ENCODE assay signal across 27 cellular contexts in the genomic region with DNA sequence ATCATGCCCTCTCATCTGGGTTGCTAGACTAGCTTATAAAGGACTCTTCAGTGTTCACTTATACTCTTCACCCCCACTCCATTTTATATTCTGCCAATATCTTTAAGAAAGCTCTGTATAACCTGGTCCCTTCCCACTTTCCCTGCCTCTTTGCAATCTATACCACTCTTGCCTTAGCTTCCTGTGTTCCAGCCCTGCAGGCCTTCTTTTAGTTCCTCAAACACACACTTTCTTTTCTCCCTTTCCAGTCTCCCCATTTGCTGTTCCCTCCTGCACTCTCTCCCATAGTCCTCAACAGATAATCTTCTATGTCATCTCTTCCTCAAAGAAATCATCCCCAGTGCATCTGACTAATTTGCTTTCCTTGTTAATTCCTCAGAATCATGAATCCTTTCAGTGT. TPM values are rescaled to one million over a fixed set of nuclear protein-coding genes. Genes with fewer than 3 reads are reported as not detected.
"Had no signal": no experiment of that assay in that cellular context is flagged by ENCODE, and none has a peak within 500 bp of the region (broad histone marks: within the 10 kb centered on the region; RNA-seq: fewer than 3 reads in every experiment).

No MANE protein-coding gene starts in this region.

- H3K27ac ChIP-seq: coronary artery, lower lobe of right lung, ovary, psoas muscle, sigmoid colon, suprapubic skin, tibial artery had no signal

- H3K4me3 ChIP-seq: coronary artery, lower lobe of right lung, ovary, psoas muscle, sigmoid colon, suprapubic skin, tibial artery had no signal

- H3K36me3 ChIP-seq: lower lobe of right lung, ovary, sigmoid colon, suprapubic skin, tibial artery had no signal

- H3K4me1 Mint-ChIP-seq: immature natural killer cell; naive thymus-derived CD8-positive, alpha-beta T cell; stimulated activated effector memory CD8-positive, alpha-beta T cell treated with anti-CD3 and anti-CD28 coated beads, Interleukin-12 subunit alpha, Interleukin-12 subunit beta, amount 100 ng/mL, for 72 hours had no signal

- DNase-seq: dermis blood vessel endothelial cell; effector memory CD4-positive, alpha-beta T cell; erythroblast; hypothalamus; immature natural killer cell; islet precursor cell; kidney glomerular epithelial cell; left colon; left ventricle myocardium superior; lower lobe of right lung; naive thymus-derived CD8-positive, alpha-beta T cell; nephron progenitor cell; ovary; posterior cingulate gyrus; psoas muscle; right cardiac atrium; sigmoid colon; stimulated activated CD4-positive, alpha-beta T cell treated with anti-CD3 and anti-CD28 coated beads, Interleukin-2, amount 100 ng/mL, for 24 hours; stimulated activated CD4-positive, alpha-beta T cell treated with anti-CD3 and anti-CD28 coated beads, Interleukin-4, amount 100 ng/mL, for 24 hours; stimulated activated naive CD8-positive, alpha-beta T cell treated with anti-CD3 and anti-CD28 coated beads, Interleukin-15, Interleukin-2, amounts not matched to agents 100 U/mL and 50 U/mL, for 24 hours; tibial artery had no signal

- H3K9me3 Mint-ChIP-seq: immature natural killer cell; naive thymus-derived CD8-positive, alpha-beta T cell; nephron progenitor cell; stimulated activated effector memory CD8-positive, alpha-beta T cell treated with anti-CD3 and anti-CD28 coated beads, Interleukin-12 subunit alpha, Interleukin-12 subunit beta, amount 100 ng/mL, for 72 hours; type B pancreatic cell had no signal

- H3K4me1 ChIP-seq: lower lobe of right lung, sigmoid colon, suprapubic skin, tibial artery had no signal

- H3K27me3 Mint-ChIP-seq: type B pancreatic cell had no signal

- H3K27ac Mint-ChIP-seq: immature natural killer cell; naive thymus-derived CD8-positive, alpha-beta T cell; stimulated activated effector memory CD8-positive, alpha-beta T cell treated with anti-CD3 and anti-CD28 coated beads, Interleukin-12 subunit alpha, Interleukin-12 subunit beta, amount 100 ng/mL, for 72 hours had no signal

- ATAC-seq: left colon; left ventricle myocardium superior; lower lobe of right lung; naive thymus-derived CD8-positive, alpha-beta T cell; psoas muscle; right cardiac atrium; stimulated activated effector memory CD8-positive, alpha-beta T cell treated with anti-CD3 and anti-CD28 coated beads, Interleukin-12 subunit alpha, Interleukin-12 subunit beta, amount 100 ng/mL, for 72 hours; stimulated activated naive CD8-positive, alpha-beta T cell treated with anti-CD3 and anti-CD28 coated beads, Interleukin-15, Interleukin-2, amounts not matched to agents 100 U/mL and 50 U/mL, for 24 hours had no signal

- H3K27me3 ChIP-seq: ovary, sigmoid colon, suprapubic skin, tibial artery had no signal

- H3K4me3 Mint-ChIP-seq: immature natural killer cell; naive thymus-derived CD8-positive, alpha-beta T cell; nephron progenitor cell; stimulated activated effector memory CD8-positive, alpha-beta T cell treated with anti-CD3 and anti-CD28 coated beads, Interleukin-12 subunit alpha, Interleukin-12 subunit beta, amount 100 ng/mL, for 72 hours; type B pancreatic cell had no signal

- H3K9me3 ChIP-seq: lower lobe of right lung, ovary, psoas muscle, sigmoid colon, suprapubic skin, tibial artery had no signal

- H3K36me3 Mint-ChIP-seq: immature natural killer cell; naive thymus-derived CD8-positive, alpha-beta T cell; stimulated activated effector memory CD8-positive, alpha-beta T cell treated with anti-CD3 and anti-CD28 coated beads, Interleukin-12 subunit alpha, Interleukin-12 subunit beta, amount 100 ng/mL, for 72 hours; type B pancreatic cell had no signal

RNA-seq across cellular contexts. Expression of gene GRAMD2A, which starts 50.7 kb away (rescaled TPM):
- total RNA-seq: left ventricle myocardium superior; mesenteric fat pad; myocyte; naive thymus-derived CD8-positive, alpha-beta T cell; psoas muscle had no signal
